ENCODE assay signal across 1 cellular context in genomic region chr11:66889974-66890373, GRCh38.
TF ChIP-seq lines count a peak whose summit lies in the region.

No MANE protein-coding gene starts in this region.

TF ChIP-seq in K562, 482 proteins besides CTCF, POLR2A, EP300 and RAD21:
- TF ChIP-seq ZNF592 (IDR thresholded peaks at IDR 0.05) = 0 out of 2 replicates have a peak, but pooled peaks have one; percentile 20
- TF ChIP-seq ZNF41 (CRISPR knock-in tag; conservative IDR thresholded peaks at IDR 0.05) = no peak
- TF ChIP-seq TRIM28 (IDR thresholded peaks at IDR 0.05) = no peak
- no peak for TF ChIP-seq ZNF717 (CRISPR knock-in tag; IDR thresholded peaks at IDR 0.05)
TF ChIP-seq in K562: peak in this region for 1.
